Comparison of ENCODE assay signal across 30 cellular contexts in genomic region chr4:159389756-159390155, GRCh38.
"Had no signal": no experiment of that assay in that cellular context is flagged by ENCODE, and none has a peak within 500 bp of the region (broad histone marks: within the 10 kb centered on the region; RNA-seq: fewer than 3 reads in every experiment).

No MANE protein-coding gene starts in this region.

- H3K9me3 ChIP-seq: gastrocnemius medialis had no signal

- ATAC-seq: activated CD4-positive, alpha-beta T cell treated with anti-CD3 and anti-CD28 coated beads for 36 hours; activated CD8-positive, alpha-beta memory T cell treated with anti-CD3 and anti-CD28 coated beads, Interleukin-2, amount 10 ng/mL, durations not matched to agents 7 days and 5 days; activated CD8-positive, alpha-beta T cell treated with anti-CD3 and anti-CD28 coated beads, Interleukin-2, amount 10 ng/mL, durations not matched to agents 7 days and 5 days; activated naive CD4-positive, alpha-beta T cell treated with anti-CD3 and anti-CD28 coated beads, Interleukin-2, amount 50 U/mL, for 72 hours; activated T-cell treated with anti-CD3 and anti-CD28 coated beads, Interleukin-2, amount 50 U/mL, for 72 hours; esophagus mucosa; gastrocnemius medialis; T-helper 17 cell had no signal

- H3K4me1 ChIP-seq: breast epithelium, gastrocnemius medialis had no signal

- DNase-seq: activated CD4-positive, alpha-beta memory T cell treated with anti-CD3 and anti-CD28 coated beads for 36 hours; activated CD4-positive, alpha-beta T cell treated with anti-CD3 and anti-CD28 coated beads for 36 hours; activated CD4-positive, alpha-beta T cell treated with anti-CD3 and anti-CD28 coated beads, Interleukin-2, amount 10 ng/mL, durations not matched to agents 24 days and 14 days; activated CD4-positive, CD25-positive, alpha-beta regulatory T cell; activated CD4-positive, CD25-positive, alpha-beta regulatory T cell treated with anti-CD3 and anti-CD28 coated beads, Interleukin-2, amount 50 U/mL, for 72 hours; activated CD8-positive, alpha-beta memory T cell treated with anti-CD3 and anti-CD28 coated beads, Interleukin-2, amount 10 ng/mL, durations not matched to agents 7 days and 5 days; activated CD8-positive, alpha-beta memory T cell treated with anti-CD3 and anti-CD28 coated beads, Interleukin-2, amount 50 U/mL, for 4 hours; activated CD8-positive, alpha-beta T cell treated with anti-CD3 and anti-CD28 coated beads, Interleukin-2, amount 10 ng/mL, durations not matched to agents 7 days and 5 days; activated gamma-delta T cell; activated naive CD4-positive, alpha-beta T cell; activated naive CD4-positive, alpha-beta T cell treated with anti-CD3 and anti-CD28 coated beads, Interleukin-2, amount 10 ng/mL, durations not matched to agents 7 days and 5 days; activated naive CD8-positive, alpha-beta T cell treated with anti-CD3 and anti-CD28 coated beads, Interleukin-2, amount 10 ng/mL, durations not matched to agents 7 days and 5 days; activated T-cell treated with anti-CD3 and anti-CD28 coated beads, Interleukin-2, amount 50 U/mL, for 24 hours; activated T-cell treated with anti-CD3 and anti-CD28 coated beads, Interleukin-2, amount 50 U/mL, for 72 hours; central memory CD4-positive, alpha-beta T cell; cerebellar nuclear complex; dorsolateral prefrontal cortex; effector memory CD4-positive, alpha-beta T cell; endodermal cell; foreskin keratinocyte; gastrocnemius medialis; glutamatergic neuron; T-helper 1 cell; T-helper 17 cell had no signal

- H3K27ac ChIP-seq: ascending aorta, breast epithelium, cardiac muscle cell, dorsolateral prefrontal cortex, foreskin keratinocyte, gastrocnemius medialis had no signal

- H3K36me3 ChIP-seq: ascending aorta, breast epithelium, cardiac muscle cell, gastrocnemius medialis had no signal

- H3K4me3 ChIP-seq: ascending aorta, breast epithelium, cardiac muscle cell, coronary artery, dorsolateral prefrontal cortex, gastrocnemius medialis had no signal

- H3K27me3 ChIP-seq: ascending aorta, breast epithelium, cardiac muscle cell, dorsolateral prefrontal cortex, foreskin keratinocyte, gastrocnemius medialis had no signal
